24 cellular contexts compared by ENCODE assay signal in genomic region chr12:89907659-89908058, GRCh38.
DNase-seq lines count a peak whose midpoint lies in the region; ATAC-seq and TF ChIP-seq lines count a peak whose summit lies in the region.
"Had no signal": no experiment of that assay in that cellular context is flagged by ENCODE, and none has a peak within 500 bp of the region (broad histone marks: within the 10 kb centered on the region; RNA-seq: fewer than 3 reads in every experiment).

No MANE protein-coding gene starts in this region.

- TF ChIP-seq POLR2A in lower leg skin (IDR thresholded peaks at IDR 0.05) = no peak

- DNase-seq in kidney glomerular epithelial cell (lab: John Stamatoyannopoulos, UW) (peak; percentile 8), middle frontal gyrus (ENCODE audit: extremely low spot score, low spot score) (no peak), lower leg skin (ENCODE audit: low spot score in 2 of 2) (no peak), hippocampal formation (lab: John Stamatoyannopoulos, UW) (no peak), DMS79 (lab: John Stamatoyannopoulos, UW) (no peak)
- DNase-seq: ACHN; Caco-2; CD4-positive, alpha-beta memory T cell; GM23248; H9; MM.1S; NCI-H1092; NCI-H1436; NCI-H187 treated with DMSO at 0.1 percent for 48 hours; NCI-H2107; NCI-H2227 treated with DMSO at 0.1 percent for 48 hours; NCI-H510A; NCI-H748 treated with DMSO at 0.1 percent for 48 hours; Peyer's patch had no signal

- H3K4me3 ChIP-seq in HUES6 (ENCODE audit: low read depth, low read length) (no peak overlapping the region), lower leg skin (ENCODE audit: low read depth, poor library complexity, severe bottlenecking) (no peak overlapping the region)
- H3K4me3 ChIP-seq: BLaER1 treated with 17β-estradiol and CSF1 and Interleukin-3, amounts not matched to agents 10 nM and 100 nM; GM23248; K562; Peyer's patch had no signal

- peaks cover 2% of the 10 kb centered on the region; the same call in 1 of the 2 replicates for H3K9me3 ChIP-seq in HUES6 (ENCODE audit: control insufficient read depth, insufficient read depth, low read depth, low read length)
- H3K9me3 ChIP-seq: Caco-2, Peyer's patch had no signal

- intact Hi-C loops in lower leg skin (cut with DNase I; ENCODE audit: low total_unique reads) = no loop called here

- no peak for ATAC-seq in SK-N-SH treated with all-trans-retinoic acid at 6 μM for 48 hours
- ATAC-seq: HepG2, K562 had no signal

- H3K27me3 ChIP-seq in HUES6 (ENCODE audit: control insufficient read depth, insufficient read depth, low read length) = no peaks in the 10 kb centered on the region
- H3K27me3 ChIP-seq: BLaER1 treated with 17β-estradiol and CSF1 and Interleukin-3, amounts not matched to agents 10 nM and 100 nM; Peyer's patch had no signal

- no peaks in the 10 kb centered on the region for H3K4me1 ChIP-seq in HUES6 (ENCODE audit: control insufficient read depth, insufficient read depth, low read length)
- H3K4me1 ChIP-seq: Caco-2, Peyer's patch had no signal

- H3K36me3 ChIP-seq in HUES6 (ENCODE audit: control insufficient read depth, insufficient read depth, low read length) = no peaks in the 10 kb centered on the region
- H3K36me3 ChIP-seq: BLaER1 treated with 17β-estradiol and CSF1 and Interleukin-3, amounts not matched to agents 10 nM and 100 nM; Peyer's patch had no signal

- no peak overlapping the region for H3K9ac ChIP-seq in HUES6 (ENCODE audit: low read length)
- H3K9ac ChIP-seq: BLaER1 treated with 17β-estradiol and CSF1 and Interleukin-3, amounts not matched to agents 10 nM and 100 nM; GM23248 had no signal

- TF ChIP-seq CTCF in lower leg skin (IDR thresholded peaks at IDR 0.05) = no peak

- WGBS in lower leg skin, 2 donors = 48 to 56% methylated on average over 2 of the region's 2 CpGs

- H3K27ac ChIP-seq in HUES6 (ENCODE audit: low read depth, low read length) = peak overlapping the region; percentile 29; the same call in 1 of the 2 replicates
- H3K27ac ChIP-seq: BLaER1 treated with 17β-estradiol and CSF1 and Interleukin-3, amounts not matched to agents 10 nM and 100 nM; GM23248; Peyer's patch had no signal

TF ChIP-seq in SK-N-SH treated with all-trans-retinoic acid at 6 μM for 48 hours, 23 proteins besides CTCF, POLR2A, EP300 and RAD21:
- TF ChIP-seq TSHZ2 (CRISPR knock-in tag; IDR thresholded peaks at IDR 0.05) (peak; percentile 69; the same call in 1 of the 2 replicates), CREB5 (CRISPR knock-in tag; IDR thresholded peaks at IDR 0.05; ENCODE audit: low read depth) (no peak), ZFP30 (CRISPR knock-in tag; IDR thresholded peaks at IDR 0.05) (no peak), TCF4 (CRISPR knock-in tag; IDR thresholded peaks at IDR 0.05; ENCODE audit: borderline replicate concordance) (peak; percentile 60)
